In the genomic region with DNA sequence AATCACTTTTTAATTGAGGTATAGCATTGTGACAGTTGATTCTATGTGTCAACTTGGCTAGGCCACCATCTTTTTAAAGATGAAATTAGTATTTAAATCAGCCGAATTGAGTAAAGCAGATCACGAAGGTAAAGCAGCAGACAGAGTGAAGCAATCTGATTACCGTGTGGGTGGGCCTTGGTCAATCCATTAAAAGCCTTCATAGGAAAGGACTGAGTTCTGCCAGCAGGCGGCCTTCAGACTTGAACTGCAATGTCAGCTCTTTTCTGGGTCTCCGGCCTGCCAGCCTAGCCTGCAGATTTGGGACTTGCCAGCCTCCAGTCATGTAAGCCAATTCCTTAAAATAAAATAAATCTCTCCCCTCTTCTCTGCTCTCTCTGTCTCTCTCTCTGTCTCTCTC, we compare ENCODE assay signal across 1 cellular context.
TF ChIP-seq lines count a peak whose summit lies in the region.

No MANE protein-coding gene starts in this region.

TF ChIP-seq in IMR-90, 13 proteins besides CTCF, POLR2A, EP300 and RAD21:
- TF ChIP-seq BHLHE40 (IDR thresholded peaks at IDR 0.05; ENCODE audit: low read depth, low read length), result no peak
- TF ChIP-seq, protein P1, sequence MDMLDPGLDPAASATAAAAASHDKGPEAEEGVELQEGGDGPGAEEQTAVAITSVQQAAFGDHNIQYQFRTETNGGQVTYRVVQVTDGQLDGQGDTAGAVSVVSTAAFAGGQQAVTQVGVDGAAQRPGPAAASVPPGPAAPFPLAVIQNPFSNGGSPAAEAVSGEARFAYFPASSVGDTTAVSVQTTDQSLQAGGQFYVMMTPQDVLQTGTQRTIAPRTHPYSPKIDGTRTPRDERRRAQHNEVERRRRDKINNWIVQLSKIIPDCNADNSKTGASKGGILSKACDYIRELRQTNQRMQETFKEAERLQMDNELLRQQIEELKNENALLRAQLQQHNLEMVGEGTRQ (IDR thresholded peaks at IDR 0.05; ENCODE audit: low read depth, low read length), result no peak
- no peak for TF ChIP-seq RCOR1 (IDR thresholded peaks at IDR 0.05; ENCODE audit: insufficient replicate concordance, low read length)
- no peak for TF ChIP-seq CHD1 (IDR thresholded peaks at IDR 0.05; ENCODE audit: low read depth, low read length)
- TF ChIP-seq MAFK (IDR thresholded peaks at IDR 0.05; ENCODE audit: low read depth, low read length), result peak; percentile 95
- peak; percentile 70 for TF ChIP-seq CEBPB (IDR thresholded peaks at IDR 0.05; ENCODE audit: low read depth, low read length)
- no peak for TF ChIP-seq SMC3 (IDR thresholded peaks at IDR 0.05; ENCODE audit: low read depth, low read length)
- TF ChIP-seq RFX5 (IDR thresholded peaks at IDR 0.05; ENCODE audit: low read depth, low read length), result no peak
